Comparison of ENCODE assay signal across 1 cellular context in genomic region chr11:126456783-126457542, GRCh38.
TF ChIP-seq lines count a peak whose summit lies in the region.

No MANE protein-coding gene starts in this region.

TF ChIP-seq in H1, 55 proteins besides CTCF, POLR2A, EP300 and RAD21 (continued from another document):
- TF ChIP-seq CHD7 (IDR thresholded peaks at IDR 0.05; ENCODE audit: insufficient replicate concordance, low read length) (no peak), CBX5 (IDR thresholded peaks at IDR 0.05; ENCODE audit: low read depth, low read length) (no peak)
